ENCODE assay signal across 14 cellular contexts in the genomic region with DNA sequence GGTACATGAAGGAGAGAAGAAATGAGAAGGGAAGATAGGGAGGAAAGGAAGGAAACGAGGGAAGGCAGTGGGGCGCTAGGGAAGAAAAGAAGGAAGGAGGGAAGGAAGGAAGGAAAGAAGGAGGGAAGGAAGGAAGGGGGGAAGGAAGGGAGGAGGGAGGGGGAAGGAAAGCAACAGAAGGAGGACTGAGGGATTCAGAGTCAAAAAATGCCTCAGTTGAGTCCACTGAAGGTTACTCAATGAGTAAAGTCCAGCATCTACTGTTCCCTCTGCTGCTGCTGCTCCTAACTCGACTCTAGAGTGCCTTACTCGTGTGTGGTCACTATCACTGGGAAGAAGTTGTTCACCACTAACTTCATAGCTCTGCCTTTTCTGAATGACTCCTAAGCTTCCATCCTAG. TPM values are rescaled to one million over a fixed set of nuclear protein-coding genes. Genes with fewer than 3 reads are reported as not detected.
A peak's percentile ranks its signal among the peaks of the same experiment; 100 is the strongest.
DNase-seq lines count a peak whose midpoint lies in the region; ATAC-seq and TF ChIP-seq lines count a peak whose summit lies in the region.
"Had no signal": no experiment of that assay in that cellular context is flagged by ENCODE, and none has a peak within 500 bp of the region (broad histone marks: within the 10 kb centered on the region; RNA-seq: fewer than 3 reads in every experiment).

No MANE protein-coding gene starts in this region.

- ATAC-seq in body of pancreas, result no peak
- ATAC-seq: activated CD8-positive, alpha-beta memory T cell treated with anti-CD3 and anti-CD28 coated beads, Interleukin-2, amount 10 ng/mL, durations not matched to agents 7 days and 5 days; HCT116 had no signal

- H3K4me1 ChIP-seq in HUES64 (ENCODE audit: insufficient read depth, low read length) (peaks cover 17% of the 10 kb centered on the region), hepatocyte (ENCODE audit: insufficient read depth) (peaks cover 4% of the 10 kb centered on the region), neuron (ENCODE audit: insufficient read depth, low read length) (no peaks in the 10 kb centered on the region), adrenal gland (replicated peaks in 1 of 2) (no peaks in the 10 kb centered on the region), body of pancreas (peaks cover 7% of the 10 kb centered on the region)
- H3K4me1 ChIP-seq: uterus had no signal

- intact Hi-C loops in adrenal gland (cut with DNase I), result no loop called here
- intact Hi-C loops in body of pancreas (cut with DNase I), result no loop called here

- H3K9me2 ChIP-seq in hepatocyte (replicated peaks; ENCODE audit: insufficient read depth), result no peaks in the 10 kb centered on the region

- H4K20me1 ChIP-seq in hepatocyte (ENCODE audit: insufficient read depth, poor library complexity, severe bottlenecking), result no peaks in the 10 kb centered on the region

- no peak for TF ChIP-seq CTCF in GM10266 (IDR thresholded peaks at IDR 0.05; ENCODE audit: control insufficient read depth, insufficient read depth, low read depth, missing control alignments)
- TF ChIP-seq CTCF in hepatocyte (IDR thresholded peaks at IDR 0.05; ENCODE audit: poor library complexity), result no peak
- no peak for TF ChIP-seq CTCF in adrenal gland (IDR thresholded peaks at IDR 0.05)
- TF ChIP-seq CTCF in body of pancreas (IDR thresholded peaks at IDR 0.05), result no peak

- H3K9me3 ChIP-seq in HUES64 (ENCODE audit: insufficient read depth, low read depth, low read length) (peaks cover 2% of the 10 kb centered on the region), hepatocyte (ENCODE audit: low read depth) (no peaks in the 10 kb centered on the region), neuron (ENCODE audit: low read length) (no peaks in the 10 kb centered on the region), adrenal gland (replicated peaks in 1 of 3) (no peaks in the 10 kb centered on the region), body of pancreas (no peaks in the 10 kb centered on the region)
- H3K9me3 ChIP-seq: uterus had no signal

- WGBS in HUES64, result 23% methylated on average over 4 of the region's 4 CpGs
- 36% methylated on average over 2 of the region's 4 CpGs for WGBS in hepatocyte (ENCODE audit: low lambda C conversion rate, missing lambda C conversion rate)
- WGBS in adrenal gland, 4 donors, result 9 to 18% (median 16%) methylated on average over 4 of the region's 4 CpGs
- WGBS in body of pancreas, 2 donors, result 19 to 29% methylated on average over 4 of the region's 4 CpGs

- TF ChIP-seq POLR2A in adrenal gland (IDR thresholded peaks at IDR 0.05), result no peak
- no peak for TF ChIP-seq POLR2A in body of pancreas (IDR thresholded peaks at IDR 0.05)

- H3K27me3 ChIP-seq in HUES64 (ENCODE audit: insufficient read depth, low read length), result peaks cover 31% of the 10 kb centered on the region
- peaks cover 51% of the 10 kb centered on the region for H3K27me3 ChIP-seq in hepatocyte
- H3K27me3 ChIP-seq in neuron (ENCODE audit: insufficient read depth, low read length), result peaks cover 33% of the 10 kb centered on the region
- H3K27me3 ChIP-seq in adrenal gland, result peaks cover 31% of the 10 kb centered on the region
- H3K27me3 ChIP-seq in body of pancreas, result peaks cover 0 to 12% of the 10 kb centered on the region in 2 donors
- H3K27me3 ChIP-seq: uterus had no signal

- H3K9ac ChIP-seq in HUES64 (ENCODE audit: low read depth, low read length), result no peak overlapping the region

- H3K27ac ChIP-seq in HUES64 (ENCODE audit: low read depth, low read length), result no peak overlapping the region
- no peak overlapping the region for H3K27ac ChIP-seq in hepatocyte
- H3K27ac ChIP-seq in adrenal gland, result no peak overlapping the region
- H3K27ac ChIP-seq in body of pancreas, result no peak overlapping the region
- H3K27ac ChIP-seq: uterus had no signal

- DNase-seq in GM10266 (ENCODE audit: extremely low spot score) (peak; percentile 26), hepatocyte (ENCODE audit: low spot score) (no peak), NCI-H446 (lab: John Stamatoyannopoulos, UW) (no peak), adrenal gland (no peak), body of pancreas (no peak)
- no peak for DNase-seq in stimulated activated CD4-positive, alpha-beta T cell treated with anti-CD3 and anti-CD28 coated beads, Interleukin-4, amount 100 ng/mL, for 4 hours
- DNase-seq: activated CD8-positive, alpha-beta memory T cell treated with anti-CD3 and anti-CD28 coated beads, Interleukin-2, amount 10 ng/mL, durations not matched to agents 7 days and 5 days; effector memory CD4-positive, alpha-beta T cell; Kasumi-1; mesenchymal stem cell; uterus had no signal

- H3K36me3 ChIP-seq in HUES64 (ENCODE audit: insufficient read depth, low read length) (no peaks in the 10 kb centered on the region), hepatocyte (replicated peaks; ENCODE audit: insufficient read depth, low read depth) (no peaks in the 10 kb centered on the region), neuron (ENCODE audit: insufficient read depth, low read length) (no peaks in the 10 kb centered on the region), adrenal gland (replicated peaks in 1 of 2) (no peaks in the 10 kb centered on the region), body of pancreas (replicated peaks in 1 of 2; ENCODE audit: insufficient read depth in 1 of 2, low read depth in 2 of 2) (no peaks in the 10 kb centered on the region)
- H3K36me3 ChIP-seq: uterus had no signal

- H3K4me2 ChIP-seq in hepatocyte, result peak overlapping the region; percentile 78

- peak overlapping the region; percentile 90 for H3K4me3 ChIP-seq in HUES64 (ENCODE audit: low read length)
- no peak overlapping the region for H3K4me3 ChIP-seq in hepatocyte
- peak overlapping the region; percentile 38 for H3K4me3 ChIP-seq in neuron (ENCODE audit: low read length)
- no peak overlapping the region for H3K4me3 ChIP-seq in adrenal gland
- no peak overlapping the region for H3K4me3 ChIP-seq in body of pancreas
- H3K4me3 ChIP-seq: uterus had no signal

- H3K79me2 ChIP-seq in hepatocyte, result no peaks in the 10 kb centered on the region

- H2AFZ ChIP-seq in hepatocyte, result no peak overlapping the region
- no peak overlapping the region for H2AFZ ChIP-seq in neuron (ENCODE audit: low read depth, low read length)

RNA-seq across cellular contexts. Expression of gene PHACTR1, which starts 33.8 kb away (rescaled TPM):
- polyA plus RNA-seq in HUES64 (2013, experiment 1 of 2), result 7.7 TPM
- 10.0 TPM for polyA plus RNA-seq in HUES64 (2013, experiment 2 of 2)
- 2.8 and 4.3 TPM in 2 replicates for total RNA-seq in hepatocyte
- 3.0 and 6.1 TPM in 2 replicates for polyA plus RNA-seq in hepatocyte
- total RNA-seq in adrenal gland, result 1 to 10 TPM; 1.8 to 6.3 (median 3.8) TPM
- polyA plus RNA-seq in adrenal gland, result 1 to 10 TPM in 2 of 3 donors, under 1 TPM in 1; 0.77 to 3.2 (median 1.1) TPM
- total RNA-seq in body of pancreas, result 10 to 100 TPM in 1 of 2 donors, 1 to 10 TPM in 1; 6.0 to 12.9 TPM

Comparison
In these comparisons a context has a peak if more than half of its experiments do, and no peak if none do; other contexts are left out.
1. H3K4me3 ChIP-seq: peak in HUES64 (single experiment) and neuron (single experiment); none in hepatocyte (single experiment), adrenal gland (0 of 4) and body of pancreas (0 of 2).